In genomic region chr9:33391111-33391771, GRCh38 we compare ENCODE assay signal across 8 cellular contexts. TPM values are rescaled to one million over a fixed set of nuclear protein-coding genes. Genes with fewer than 3 reads are reported as not detected.
DNase-seq lines count a peak whose midpoint lies in the region; ATAC-seq and TF ChIP-seq lines count a peak whose summit lies in the region.
"Not testable (repeated sequence)": the region's sequence is repeated elsewhere in the genome, so short reads cannot be mapped to it uniquely, and the experiment has no call there.

No MANE protein-coding gene starts in this region.

- 29% methylated on average over 2 to 9 of the region's 9 CpGs for WGBS in upper lobe of left lung, 2 donors

- peaks cover 12% of the 10 kb centered on the region for H3K27me3 ChIP-seq in NT2/D1 (ENCODE audit: insufficient read depth, insufficient read length)
- not testable (repeated sequence) for H3K27me3 ChIP-seq in upper lobe of left lung

- not testable (repeated sequence) for H3K4me3 ChIP-seq in NT2/D1 (ENCODE audit: insufficient read length, low read depth); astrocyte of the spinal cord (ENCODE audit: low read depth, low read length)
- peak overlapping the region in 1 of 4 donors; percentile 3 for H3K4me3 ChIP-seq in upper lobe of left lung

- H3K4me1 Mint-ChIP-seq in Calu3 (ENCODE audit: low read depth, unreplicated experiment), result peaks cover 47% of the 10 kb centered on the region

- not testable (repeated sequence) for H3K36me3 Mint-ChIP-seq in Calu3 (ENCODE audit: insufficient read depth, unreplicated experiment)

- not testable (repeated sequence) for H3K9me3 ChIP-seq in NT2/D1 (ENCODE audit: insufficient read depth, low read length); upper lobe of left lung

- H3K9ac ChIP-seq in NT2/D1 (ENCODE audit: insufficient read length, low read depth), result not testable (repeated sequence)

- intact Hi-C loops in Calu3 (cut with micrococcal nuclease; ENCODE audit: unreplicated experiment), result not testable (repeated sequence)

- in situ Hi-C loops in KBM-7 (cut with MboI; ENCODE audit: low pct_unique_long_range_greater_than_20kb, low sequenced_read_pairs); astrocyte of the spinal cord (cut with HindIII; ENCODE audit: low sequenced_read_pairs): not testable (repeated sequence)

- H3K27ac ChIP-seq in upper lobe of left lung, result peak overlapping the region; percentile 69 to 85 (median 77)

- TF ChIP-seq EP300 in upper lobe of left lung (IDR thresholded peaks at IDR 0.05), result peak in 1 of 4 donors; percentile 63

- H3K36me3 ChIP-seq in NT2/D1 (ENCODE audit: insufficient read depth, insufficient read length, low read length); upper lobe of left lung: not testable (repeated sequence)

- TF ChIP-seq POLR2A in upper lobe of left lung (IDR thresholded peaks at IDR 0.05), result not testable (repeated sequence)

- DNase-seq in Calu3 (peak; percentile 61), KBM-7 (peak; percentile 39), NT2/D1 (ENCODE audit: low read depth, low spot score) (peak; percentile 42), astrocyte of the spinal cord (ENCODE audit: low read depth, low spot score) (peak; percentile 87), fibroblast of peridontal ligament (ENCODE audit: extremely low read depth) (peak; percentile 97), left kidney (ENCODE audit: low read depth, low spot score) (peak; percentile 94), pons (ENCODE audit: low spot score) (peak; percentile 68), upper lobe of left lung (peak in 1 of 2 donors; percentile 87)

- not testable (repeated sequence) for TF ChIP-seq CTCF in Calu3 (IDR thresholded peaks at IDR 0.05; ENCODE audit: unreplicated experiment); astrocyte of the spinal cord (IDR thresholded peaks at IDR 0.05; ENCODE audit: low read depth, low read length); upper lobe of left lung (IDR thresholded peaks at IDR 0.05)

- peak overlapping the region; percentile 50 for H3K4me3 Mint-ChIP-seq in Calu3 (ENCODE audit: low read depth, unreplicated experiment)

- not testable (repeated sequence) for H3K9me3 Mint-ChIP-seq in Calu3 (ENCODE audit: low read depth, unreplicated experiment)

- H3K4me1 ChIP-seq in NT2/D1 (ENCODE audit: insufficient read depth, insufficient read length), result not testable (repeated sequence)
- H3K4me1 ChIP-seq in upper lobe of left lung, result peaks cover 5 to 37% (median 25%) of the 10 kb centered on the region in 4 donors

- ATAC-seq in upper lobe of left lung (ENCODE audit: low FRiP score in 2 of 2), result not testable (repeated sequence)

- H3K27ac Mint-ChIP-seq in Calu3 (ENCODE audit: unreplicated experiment), result peak overlapping the region; percentile 76

- not testable (repeated sequence) for BruUV-seq in Calu3 (replicated peaks; lab: Mats Ljungman, UMichigan)

- not testable (repeated sequence) for H3K27me3 Mint-ChIP-seq in Calu3 (ENCODE audit: unreplicated experiment)

- CTCF ChIA-PET in Calu3 (lab: Charles Lee), result not testable (repeated sequence)

RNA-seq across cellular contexts. Expression of gene AQP7, which starts 11.1 kb away (rescaled TPM):
- total RNA-seq in Calu3 (2022) (0.35 and 1.2 TPM in 2 replicates), upper lobe of left lung (10 to 100 TPM in 1 of 6 donors, 1 to 10 TPM in 5; 2.1 to 23.0 (median 4.8) TPM)

RNA-seq across cellular contexts. Expression of gene AQP3, which starts 56.2 kb away (rescaled TPM):
- total RNA-seq in Calu3 (2022), result 4.6 and 10.4 TPM in 2 replicates
- total RNA-seq in upper lobe of left lung, result 100 to 1,000 TPM in 5 of 6 donors, 10 to 100 TPM in 1; 62.5 to 468 (median 201) TPM
